ENCODE assay signal across 15 cellular contexts in genomic region chr10:81428456-81429134, GRCh38.
DNase-seq lines count a peak whose midpoint lies in the region; ATAC-seq and TF ChIP-seq lines count a peak whose summit lies in the region.
"Had no signal": no experiment of that assay in that cellular context is flagged by ENCODE, and none has a peak within 500 bp of the region (broad histone marks: within the 10 kb centered on the region; RNA-seq: fewer than 3 reads in every experiment).

No MANE protein-coding gene starts in this region.

- peak; percentile 2 for DNase-seq in NCI-H2171 (lab: John Stamatoyannopoulos, UW)
- DNase-seq in NCI-H2171 treated with DMSO at 0.1 percent for 48 hours (lab: John Stamatoyannopoulos, UW), result peak; percentile 40
- no peak for DNase-seq in left lobe of liver (ENCODE audit: low spot score)
- no peak for DNase-seq in COLO829 (ENCODE audit: low spot score)
- DNase-seq: C1 segment of cervical spinal cord; Caco-2; CD4-positive, alpha-beta memory T cell; DMS53; DMS79 treated with DMSO at 0.1 percent for 48 hours; GF-D8; H9 had no signal

- no peaks in the 10 kb centered on the region for H3K27me3 Mint-ChIP-seq in nephron (ENCODE audit: low read depth)
- H3K27me3 Mint-ChIP-seq: CD4-positive, alpha-beta memory T cell had no signal

- no peak overlapping the region for H3K4me3 Mint-ChIP-seq in nephron
- H3K4me3 Mint-ChIP-seq: CD4-positive, alpha-beta memory T cell; GM23338; H9 had no signal

- ATAC-seq in left lobe of liver, result peak; percentile 96
- ATAC-seq in HG03097 (IDR thresholded peaks at IDR 0.05; ENCODE audit: low FRiP score, unreplicated experiment), result no peak
- ATAC-seq: GM23338, HCT116 had no signal

- H3K36me3 Mint-ChIP-seq in nephron (ENCODE audit: low read depth), result no peaks in the 10 kb centered on the region
- H3K36me3 Mint-ChIP-seq: CD4-positive, alpha-beta memory T cell had no signal

- H3K27ac Mint-ChIP-seq in nephron, result peak overlapping the region; percentile 72 to 83 (median 81)
- H3K27ac Mint-ChIP-seq: GM23338 had no signal

- no peak for TF ChIP-seq CTCF in nephron (IDR thresholded peaks at IDR 0.05; ENCODE audit: unreplicated experiment in 3 of 3)

- peaks cover 4% of the 10 kb centered on the region for H3K9me3 Mint-ChIP-seq in nephron

- no peaks in the 10 kb centered on the region for H3K4me1 Mint-ChIP-seq in nephron
- H3K4me1 Mint-ChIP-seq: CD4-positive, alpha-beta memory T cell had no signal

Comparison
In these comparisons a context has a peak if more than half of its experiments do, and no peak if none do; other contexts are left out.
1. DNase-seq: peak in NCI-H2171 (single experiment) and NCI-H2171 treated with DMSO at 0.1 percent for 48 hours (single experiment); none in left lobe of liver (single experiment) and COLO829 (single experiment).